ENCODE assay signal across 24 cellular contexts in genomic region chr7:52091101-52091500, GRCh38.
"Had no signal": no experiment of that assay in that cellular context is flagged by ENCODE, and none has a peak within 500 bp of the region (broad histone marks: within the 10 kb centered on the region; RNA-seq: fewer than 3 reads in every experiment).

No MANE protein-coding gene starts in this region.

- H3K27me3 ChIP-seq: MG63 had no signal

- H3K4me3 ChIP-seq: MG63 had no signal

- ATAC-seq: HepG2, Panc1, PC-3 had no signal

- H3K9ac ChIP-seq: SK-N-SH had no signal

- H3K9me3 ChIP-seq: MG63, SK-N-SH had no signal

- H3K36me3 ChIP-seq: MG63 had no signal

- DNase-seq: IMR-90; Karpas-422; KG1; MG63; NCI-H1092; NCI-H1105 treated with DMSO at 0.1 percent for 48 hours; NCI-H1436; NCI-H187; NCI-H2029; NCI-H2171; NCI-H226; NCI-H446; NCI-H510A; NCI-H524 treated with DMSO at 0.1 percent for 48 hours; NCI-H69; NCI-H774; NK-92 treated with Interleukin-12 subunit alpha and Interleukin-12 subunit beta, amount 100 ng/mL, for 24 hours; PC-3; SHP77; SK-N-SH; SW 1271 had no signal

- H3K4me2 ChIP-seq: SK-N-SH had no signal

- H3K9me2 ChIP-seq: SK-N-SH had no signal

- H3K27ac ChIP-seq: RWPE1 had no signal
